ENCODE assay signal across 19 cellular contexts in the genomic region with DNA sequence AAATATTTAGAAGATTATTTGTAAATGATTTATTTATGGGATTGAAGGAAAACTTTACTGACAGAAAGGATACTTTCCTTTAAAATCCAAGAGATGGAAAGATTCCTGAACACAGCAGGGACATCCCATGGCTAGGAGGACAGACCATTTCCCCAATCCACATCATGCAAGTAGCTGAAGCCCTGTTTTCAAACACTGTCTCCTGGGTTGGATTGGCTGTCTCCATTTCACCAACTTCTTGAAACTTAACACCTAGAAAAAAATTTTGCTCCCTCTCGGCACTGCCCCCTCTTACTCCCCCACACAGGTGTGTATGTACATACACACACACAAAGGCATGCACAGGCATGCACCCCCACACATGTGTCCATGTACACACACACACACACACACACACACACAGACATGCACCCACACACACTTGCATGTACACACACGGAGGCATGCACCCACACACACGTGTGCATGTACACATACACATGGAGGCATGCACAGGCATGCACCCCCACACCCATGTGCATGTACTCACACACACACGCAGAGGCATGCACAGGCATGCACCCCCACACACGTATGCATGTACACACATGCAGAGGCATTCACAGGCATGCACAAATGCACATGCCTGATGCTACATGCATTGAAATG.
"Had no signal": no experiment of that assay in that cellular context is flagged by ENCODE, and none has a peak within 500 bp of the region (broad histone marks: within the 10 kb centered on the region; RNA-seq: fewer than 3 reads in every experiment).

No MANE protein-coding gene starts in this region.

- H3K9me3 ChIP-seq: thoracic aorta, upper lobe of left lung had no signal

- H3K27ac ChIP-seq: foreskin keratinocyte, thoracic aorta, upper lobe of left lung had no signal

- H3K9me3 Mint-ChIP-seq: activated B cell treated with CpG ODN at 0.5 μM for 24 hours; brain; dendritic cell treated with granulocyte-macrophage colony-stimulating factor and Interleukin-4, amounts not matched to agents 40 ng/mL and 50 ng/mL, for 4 days had no signal

- H3K4me1 Mint-ChIP-seq: activated B cell treated with CpG ODN at 0.5 μM for 24 hours, brain had no signal

- H3K27me3 ChIP-seq: foreskin keratinocyte, upper lobe of left lung had no signal

- H3K4me3 ChIP-seq: thoracic aorta, upper lobe of left lung had no signal

- H3K36me3 ChIP-seq: thoracic aorta, upper lobe of left lung had no signal

- DNase-seq: activated B cell treated with CpG ODN at 0.5 μM for 24 hours; activated CD4-positive, alpha-beta T cell treated with anti-CD3 and anti-CD28 coated beads for 4 hours; activated CD4-positive, alpha-beta T cell treated with anti-CD3 and anti-CD28 coated beads, Interleukin-2, amount 50 U/mL, for 48 hours; activated gamma-delta T cell; aorta; effector CD4-positive, alpha-beta T cell; foreskin keratinocyte; left cardiac atrium; occipital lobe; stimulated activated CD4-positive, alpha-beta T cell treated with anti-CD3 and anti-CD28 coated beads, Interleukin-4, amount 100 ng/mL, for 24 hours; stimulated activated naive CD4-positive, alpha-beta T cell treated with Interleukin-2 at 50 U/mL for 16 hours; T1000; upper lobe of left lung had no signal

- ATAC-seq: activated naive CD4-positive, alpha-beta T cell treated with anti-CD3 and anti-CD28 coated beads, Interleukin-2, amount 50 U/mL, for 72 hours; foreskin keratinocyte; left cardiac atrium had no signal

- H3K27me3 Mint-ChIP-seq: activated B cell treated with CpG ODN at 0.5 μM for 24 hours; dendritic cell treated with granulocyte-macrophage colony-stimulating factor and Interleukin-4, amounts not matched to agents 40 ng/mL and 50 ng/mL, for 4 days had no signal

- H3K36me3 Mint-ChIP-seq: brain had no signal

- H3K4me1 ChIP-seq: foreskin keratinocyte, upper lobe of left lung had no signal

- H3K27ac Mint-ChIP-seq: activated B cell treated with CpG ODN at 0.5 μM for 24 hours; activated T-helper 1 cell treated with anti-CD3 and anti-CD28 coated beads, Interleukin-12 subunit alpha, Interleukin-12 subunit beta, Interleukin-2, Interleukin-4 antibody, amounts not matched to agents 30 ng/mL and 10 ng/mL and 1 ng/mL, durations not matched to agents 14 hours and 24 hours and 36 hours; dendritic cell treated with granulocyte-macrophage colony-stimulating factor and Interleukin-4, amounts not matched to agents 40 ng/mL and 50 ng/mL, for 4 days had no signal

- FAIRE-seq: islet of Langerhans had no signal

- H3K4me3 Mint-ChIP-seq: activated B cell treated with CpG ODN at 0.5 μM for 24 hours; activated T-helper 1 cell treated with anti-CD3 and anti-CD28 coated beads, Interleukin-12 subunit alpha, Interleukin-12 subunit beta, Interleukin-2, Interleukin-4 antibody, amounts not matched to agents 30 ng/mL and 10 ng/mL and 1 ng/mL, durations not matched to agents 14 hours and 24 hours and 36 hours; brain; dendritic cell treated with granulocyte-macrophage colony-stimulating factor and Interleukin-4, amounts not matched to agents 40 ng/mL and 50 ng/mL, for 4 days had no signal
